ENCODE assay signal across 38 cellular contexts in the genomic region with DNA sequence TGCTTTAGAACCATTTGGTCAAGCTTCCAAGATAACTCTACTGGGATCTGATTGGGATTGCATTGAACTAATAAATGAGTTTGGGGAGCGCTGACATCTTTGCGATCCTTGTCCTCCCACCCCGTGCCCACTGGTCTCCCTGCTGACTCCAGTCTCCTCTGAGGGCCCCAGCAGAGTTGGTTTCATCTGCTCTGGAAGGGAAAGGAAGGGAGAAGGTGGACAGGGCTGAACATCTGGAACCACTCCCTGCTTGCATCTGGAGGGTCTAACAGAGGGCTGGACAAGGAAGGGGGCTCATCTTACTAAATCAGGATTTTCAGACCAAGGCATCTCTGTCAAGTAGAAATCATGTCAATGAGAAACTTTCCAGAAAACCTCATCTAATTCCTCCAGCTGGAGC. TPM values are rescaled to one million over a fixed set of nuclear protein-coding genes. Genes with fewer than 3 reads are reported as not detected.
"Had no signal": no experiment of that assay in that cellular context is flagged by ENCODE, and none has a peak within 500 bp of the region (broad histone marks: within the 10 kb centered on the region; RNA-seq: fewer than 3 reads in every experiment).

No MANE protein-coding gene starts in this region.

- H3K36me3 ChIP-seq: adrenal gland, ascending aorta, brain microvascular endothelial cell, breast epithelium, cardiac muscle cell had no signal

- H3K27me3 ChIP-seq: ascending aorta had no signal

- DNase-seq: activated effector memory CD4-positive, alpha-beta T cell treated with anti-CD3 and anti-CD28 coated beads, Interleukin-2, amount 50 U/mL, for 16 hours; activated effector memory CD4-positive, alpha-beta T cell treated with Interleukin-2 at 50 U/mL for 16 hours; activated gamma-delta T cell; activated gamma-delta T cell treated with Interleukin-2 at 50 U/mL for 16 hours; activated naive CD4-positive, alpha-beta T cell; activated naive CD4-positive, alpha-beta T cell treated with anti-CD3 and anti-CD28 coated beads for 36 hours; activated naive CD4-positive, alpha-beta T cell treated with anti-CD3 and anti-CD28 coated beads, Interleukin-2, amount 10 ng/mL, durations not matched to agents 7 days and 5 days; activated naive CD4-positive, alpha-beta T cell treated with anti-CD3 and anti-CD28 coated beads, Interleukin-2, amount 50 U/mL, for 16 hours; activated naive CD4-positive, alpha-beta T cell treated with Interleukin-2 at 50 U/mL for 16 hours; activated naive CD8-positive, alpha-beta T cell treated with anti-CD3 and anti-CD28 coated beads for 36 hours; activated naive CD8-positive, alpha-beta T cell treated with anti-CD3 and anti-CD28 coated beads, Interleukin-2, amount 10 ng/mL, durations not matched to agents 7 days and 5 days; activated naive CD8-positive, alpha-beta T cell treated with anti-CD3 and anti-CD28 coated beads, Interleukin-2, amount 50 U/mL, for 24 hours; activated T-cell treated with anti-CD3 and anti-CD28 coated beads for 4 hours; activated T-cell treated with anti-CD3 and anti-CD28 coated beads, Interleukin-2, amount 50 U/mL, for 1 hour; activated T-cell treated with anti-CD3 and anti-CD28 coated beads, Interleukin-2, amount 50 U/mL, for 24 hours; activated T-cell treated with anti-CD3 and anti-CD28 coated beads, Interleukin-2, amount 50 U/mL, for 4 hours; activated T-cell treated with anti-CD3 and anti-CD28 coated beads, Interleukin-2, amount 50 U/mL, for 48 hours; activated T-cell treated with anti-CD3 and anti-CD28 coated beads, Interleukin-2, amount 50 U/mL, for 72 hours; adrenal gland; amniotic stem cell; amygdala; anterior cingulate cortex; aorta; body of pancreas; brain microvascular endothelial cell; caudate nucleus; central memory CD4-positive, alpha-beta T cell; cerebellar nuclear complex had no signal

- H3K27ac ChIP-seq: adrenal gland, ascending aorta, body of pancreas, brain microvascular endothelial cell, breast epithelium, cardiac muscle cell had no signal

- H3K4me3 ChIP-seq: adrenal gland, ascending aorta, body of pancreas, breast epithelium, cardiac muscle cell had no signal

- H3K4me1 ChIP-seq: adrenal gland, ascending aorta, breast epithelium had no signal

- ATAC-seq: activated naive CD4-positive, alpha-beta T cell treated with anti-CD3 and anti-CD28 coated beads, Interleukin-2, amount 50 U/mL, for 72 hours; activated T-cell treated with anti-CD3 and anti-CD28 coated beads, Interleukin-2, amount 50 U/mL, for 4 hours; activated T-cell treated with anti-CD3 and anti-CD28 coated beads, Interleukin-2, amount 50 U/mL, for 72 hours; activated T-helper 17 cell treated with anti-CD3 and anti-CD28 coated beads, Interleukin-2, amount 50 U/mL, for 72 hours; body of pancreas had no signal

RNA-seq across cellular contexts. Expression of a gene that starts 12.8 kb away (rescaled TPM):
- total RNA-seq: activated naive CD4-positive, alpha-beta T cell treated with anti-CD3 and anti-CD28 coated beads for 36 hours; activated naive CD4-positive, alpha-beta T cell treated with anti-CD3 and anti-CD28 coated beads, Interleukin-2, amount 50 U/mL, for 72 hours; activated naive CD8-positive, alpha-beta T cell treated with anti-CD3 and anti-CD28 coated beads for 36 hours; activated naive CD8-positive, alpha-beta T cell treated with anti-CD3 and anti-CD28 coated beads, Interleukin-2, amount 10 ng/mL, durations not matched to agents 7 days and 5 days; activated T-cell treated with anti-CD3 and anti-CD28 coated beads, Interleukin-2, amount 50 U/mL, for 4 hours; activated T-cell treated with anti-CD3 and anti-CD28 coated beads, Interleukin-2, amount 50 U/mL, for 72 hours; activated T-helper 1 cell treated with anti-CD3 and anti-CD28 coated beads, Interleukin-12 subunit alpha, Interleukin-12 subunit beta, Interleukin-2, Interleukin-4 antibody, amounts not matched to agents 30 ng/mL and 10 ng/mL and 1 ng/mL, durations not matched to agents 14 hours and 24 hours and 36 hours; activated T-helper 17 cell treated with anti-CD3 and anti-CD28 coated beads, Interleukin-2, amount 50 U/mL, for 72 hours; activated T-helper 2 cell treated with anti-CD3 and anti-CD28 coated beads, Interferon-gamma antibody, Interleukin-2, Interleukin-4, amounts not matched to agents 10 μg/mL and 5 μg/mL and 100 μg/mL, durations not matched to agents 14 hours and 24 hours and 36 hours; adrenal gland; aorta; ascending aorta; body of pancreas; breast epithelium; bronchial epithelial cell; cardiac septum had no signal
- polyA plus RNA-seq: adipose tissue, adrenal gland had no signal
